8 cellular contexts compared by ENCODE assay signal in genomic region chr6:156778615-156779205, GRCh38. TPM values are rescaled to one million over a fixed set of nuclear protein-coding genes. Genes with fewer than 3 reads are reported as not detected.
DNase-seq lines count a peak whose midpoint lies in the region; ATAC-seq and TF ChIP-seq lines count a peak whose summit lies in the region.

No MANE protein-coding gene starts in this region.

- H3K4me1 ChIP-seq in lung (ENCODE audit: control insufficient read depth in 2 of 2, insufficient read depth in 2 of 2, low read length in 2 of 2), result peaks cover 2 to 3% of the 10 kb centered on the region in 2 donors

- ATAC-seq in activated CD4-positive, alpha-beta T cell treated with anti-CD3 and anti-CD28 coated beads for 36 hours, result peak; percentile 1
- ATAC-seq in lung (ENCODE audit: insufficient read depth, low FRiP score) (peak; percentile 9), GM19452 (IDR thresholded peaks at IDR 0.05; ENCODE audit: unreplicated experiment) (no peak), HG03342 (IDR thresholded peaks at IDR 0.05; ENCODE audit: unreplicated experiment) (no peak)

- H3K27me3 Mint-ChIP-seq in activated CD4-positive, alpha-beta T cell treated with anti-CD3 and anti-CD28 coated beads for 36 hours, result no peaks in the 10 kb centered on the region
- peaks cover 14% of the 10 kb centered on the region for H3K27me3 Mint-ChIP-seq in dendritic cell treated with granulocyte-macrophage colony-stimulating factor and Interleukin-4, amounts not matched to agents 40 ng/mL and 50 ng/mL, for 4 days

- WGBS in lung, 2 donors, result 1 to 2% methylated on average over 23 to 70 of the region's 71 CpGs

- no peaks in the 10 kb centered on the region for H3K9me3 ChIP-seq in lung (ENCODE audit: control insufficient read depth in 2 of 2, insufficient read depth in 1 of 2, low read length in 1 of 2)

- intact Hi-C loops in activated CD4-positive, alpha-beta T cell treated with anti-CD3 and anti-CD28 coated beads for 36 hours (cut with DNase I, micrococcal nuclease), result loop anchor here (1.0 to 10.0 kb wide), 7 partner anchors 154 to 404 kb away; no protein-coding TSS in a partner anchor
- intact Hi-C loops in dendritic cell treated with granulocyte-macrophage colony-stimulating factor and Interleukin-4, amounts not matched to agents 40 ng/mL and 50 ng/mL, for 4 days (cut with micrococcal nuclease), result no loop called here

- no peaks in the 10 kb centered on the region for H3K9me3 Mint-ChIP-seq in activated CD4-positive, alpha-beta T cell treated with anti-CD3 and anti-CD28 coated beads for 36 hours (ENCODE audit: low read depth)
- no peaks in the 10 kb centered on the region for H3K9me3 Mint-ChIP-seq in dendritic cell treated with granulocyte-macrophage colony-stimulating factor and Interleukin-4, amounts not matched to agents 40 ng/mL and 50 ng/mL, for 4 days

- POLR2A ChIA-PET in activated CD4-positive, alpha-beta T cell treated with anti-CD3 and anti-CD28 coated beads for 36 hours (lab: Charles Lee), result interaction anchor here (0.6 to 2.0 kb wide), 6 partner anchors 9 to 1607 kb away, joined by 3 to 4 read pairs (median 3); no protein-coding TSS in a partner anchor

- no peaks in the 10 kb centered on the region for H3K36me3 ChIP-seq in lung (ENCODE audit: control insufficient read depth in 2 of 2, insufficient read depth in 2 of 2, low read length in 2 of 2)

- TF ChIP-seq CTCF in GM12865 (IDR thresholded peaks at IDR 0.05; ENCODE audit: insufficient read depth, low read depth, low read length, missing control alignments) (no peak), lung (IDR thresholded peaks at IDR 0.05; ENCODE audit: control extremely low read depth, extremely low read depth) (no peak)

- DNase-seq in GM12865 (ENCODE audit: low read depth) (peak; percentile 60), LHCN-M2 (ENCODE audit: low read depth) (peak; percentile 47), lung (ENCODE audit: low spot score) (peak; percentile 58)
- peak; percentile 69 for DNase-seq in activated CD4-positive, alpha-beta T cell treated with anti-CD3 and anti-CD28 coated beads for 36 hours
- DNase-seq in stimulated activated CD4-positive, alpha-beta T cell treated with anti-CD3 and anti-CD28 coated beads, TNF-alpha, amount 100 ng/mL, for 4 hours (ENCODE audit: low read depth in 3 of 3), result peak; percentile 32 to 35 (median 34)

- H3K4me1 Mint-ChIP-seq in activated CD4-positive, alpha-beta T cell treated with anti-CD3 and anti-CD28 coated beads for 36 hours, result peaks cover 23% of the 10 kb centered on the region
- peaks cover 37% of the 10 kb centered on the region for H3K4me1 Mint-ChIP-seq in dendritic cell treated with granulocyte-macrophage colony-stimulating factor and Interleukin-4, amounts not matched to agents 40 ng/mL and 50 ng/mL, for 4 days (ENCODE audit: low read depth)

- H3K27ac Mint-ChIP-seq in activated CD4-positive, alpha-beta T cell treated with anti-CD3 and anti-CD28 coated beads for 36 hours, result peak overlapping the region; percentile 76
- H3K27ac Mint-ChIP-seq in dendritic cell treated with granulocyte-macrophage colony-stimulating factor and Interleukin-4, amounts not matched to agents 40 ng/mL and 50 ng/mL, for 4 days, result peak overlapping the region; percentile 97

- CTCF ChIA-PET in activated CD4-positive, alpha-beta T cell treated with anti-CD3 and anti-CD28 coated beads for 36 hours (lab: Charles Lee), result no interaction called here

- peaks cover 1% of the 10 kb centered on the region for H3K36me3 Mint-ChIP-seq in activated CD4-positive, alpha-beta T cell treated with anti-CD3 and anti-CD28 coated beads for 36 hours (ENCODE audit: low read depth)
- peaks cover 7% of the 10 kb centered on the region for H3K36me3 Mint-ChIP-seq in dendritic cell treated with granulocyte-macrophage colony-stimulating factor and Interleukin-4, amounts not matched to agents 40 ng/mL and 50 ng/mL, for 4 days (ENCODE audit: low read depth)

- H3K4me3 ChIP-seq in GM12865 (ENCODE audit: low read depth, low read length) (peak overlapping the region; percentile 87), lung (peak overlapping the region; percentile 98)

- peak overlapping the region; percentile 82 for H3K4me3 Mint-ChIP-seq in activated CD4-positive, alpha-beta T cell treated with anti-CD3 and anti-CD28 coated beads for 36 hours
- peak overlapping the region; percentile 78 for H3K4me3 Mint-ChIP-seq in dendritic cell treated with granulocyte-macrophage colony-stimulating factor and Interleukin-4, amounts not matched to agents 40 ng/mL and 50 ng/mL, for 4 days

- peak overlapping the region; percentile 100 for H3K27ac ChIP-seq in lung (ENCODE audit: low read depth in 1 of 2, low read length in 1 of 2)

- no peaks in the 10 kb centered on the region for H3K27me3 ChIP-seq in lung (ENCODE audit: control insufficient read depth, insufficient read depth)

RNA-seq across cellular contexts. Expression of gene ARID1B, which starts 1.5 kb away (rescaled TPM):
- total RNA-seq in LHCN-M2 (2014; rRNA removed) (13.6 and 19.0 TPM in 2 replicates), lung (100 to 1,000 TPM in 1 of 2 donors, 10 to 100 TPM in 1; 82.0 to 239 TPM)
- polyA plus RNA-seq in LHCN-M2 (2012), result 12.6 TPM
- 10 to 100 TPM; 42.2 to 53.6 TPM for total RNA-seq in activated CD4-positive, alpha-beta T cell treated with anti-CD3 and anti-CD28 coated beads for 36 hours
- 10 to 100 TPM; 10.5 to 19.7 TPM for polyA plus RNA-seq in lung

Comparison
In these comparisons a context has a peak if more than half of its experiments do, and no peak if none do; other contexts are left out.
1. ATAC-seq: peak in activated CD4-positive, alpha-beta T cell treated with anti-CD3 and anti-CD28 coated beads for 36 hours (single experiment) and lung (single experiment); none in GM19452 (single experiment) and HG03342 (single experiment).
2. Peak in every context shown above with its lines, with median percentiles within 50 percentile points of each other: DNase-seq.